Comparison of ENCODE assay signal across 9 cellular contexts in genomic region chr12:53352331-53353258, GRCh38. TPM values are rescaled to one million over a fixed set of nuclear protein-coding genes. Genes with fewer than 3 reads are reported as not detected.
DNase-seq lines count a peak whose midpoint lies in the region; ATAC-seq and TF ChIP-seq lines count a peak whose summit lies in the region.
"Had no signal": no experiment of that assay in that cellular context is flagged by ENCODE, and none has a peak within 500 bp of the region (broad histone marks: within the 10 kb centered on the region; RNA-seq: fewer than 3 reads in every experiment).

No MANE protein-coding gene starts in this region.

- no peak overlapping the region for H3K56ac ChIP-seq in H9 (ENCODE audit: insufficient read length, low read depth, low read length)

- no peak overlapping the region for H2BK20ac ChIP-seq in H9 (ENCODE audit: low read depth, low read length, poor library complexity, severe bottlenecking)

- no peak overlapping the region for H2BK5ac ChIP-seq in H9 (ENCODE audit: insufficient read length, low read length)

- H3K79me2 ChIP-seq in H9 (ENCODE audit: insufficient read depth, low read length), result no peaks in the 10 kb centered on the region

- H3K79me1 ChIP-seq in H9 (ENCODE audit: insufficient read depth, low read depth, low read length, poor library complexity, severe bottlenecking), result no peaks in the 10 kb centered on the region

- no peak overlapping the region for H2AFZ ChIP-seq in H9 (ENCODE audit: low read length)

- no peaks in the 10 kb centered on the region; the same call in none of the 2 replicates for H3K27me3 Mint-ChIP-seq in H9 (ENCODE audit: low read depth)

- DNase-seq in DMS53 treated with DMSO at 0.1 percent for 48 hours (lab: John Stamatoyannopoulos, UW; ENCODE audit: unreplicated experiment) (peak; percentile 83), H9 (peak; percentile 93), NCI-H146 (lab: John Stamatoyannopoulos, UW) (peak; percentile 83), SW480 (ENCODE audit: low spot score) (peak; percentile 85), heart left ventricle (peak; percentile 77 to 86 (median 81)), pulmonary artery endothelial cell (ENCODE audit: low read depth, low spot score) (peak; percentile 60)
- peak; percentile 61 for DNase-seq in activated naive CD8-positive, alpha-beta T cell treated with anti-CD3 and anti-CD28 coated beads, Interleukin-2, amount 50 U/mL, for 16 hours (ENCODE audit: low read depth, low spot score)

- H3K9me3 ChIP-seq in H9 (ENCODE audit: control insufficient read depth, low read depth, low read length) (no peaks in the 10 kb centered on the region), heart left ventricle (no peaks in the 10 kb centered on the region)

- peaks cover 5 to 6% of the 10 kb centered on the region in 2 experiments; a peak in 3 of 4 replicates for H3K4me1 Mint-ChIP-seq in H9

- no peak overlapping the region for H3K18ac ChIP-seq in H9 (ENCODE audit: insufficient read length, low read depth, low read length)

- H3K27me3 ChIP-seq in H9 (ENCODE audit: insufficient read depth, low read length) (no peaks in the 10 kb centered on the region), heart left ventricle (no peaks in the 10 kb centered on the region)

- H3K27ac Mint-ChIP-seq in H9, result no peak overlapping the region; a peak in 1 of 7 replicates

- no peaks in the 10 kb centered on the region for H3K23me2 ChIP-seq in H9 (ENCODE audit: insufficient read length, low read depth, low read length, poor library complexity, severe bottlenecking)

- H3K9me3 Mint-ChIP-seq in H9, result no peaks in the 10 kb centered on the region; a peak in 1 of 5 replicates

- no peak overlapping the region for H3K9ac ChIP-seq in H9 (ENCODE audit: extremely low read depth, insufficient read length, low read length)

- no peak overlapping the region for H2BK12ac ChIP-seq in H9 (ENCODE audit: insufficient read length, low read depth, low read length)

- TF ChIP-seq POLR2A in heart left ventricle (IDR thresholded peaks at IDR 0.05), result no peak

- no CpG with 5 or more reads among the region's 22 CpGs for WGBS in H9 (ENCODE audit: extremely low coverage, insufficient read length, low lambda C conversion rate)
- WGBS in heart left ventricle, 4 donors, result 60 to 61% (median 60%) methylated on average over 22 of the region's 22 CpGs

- H3K36me3 ChIP-seq in heart left ventricle, result no peaks in the 10 kb centered on the region

- ATAC-seq in heart left ventricle, result peak; percentile 92 to 97 (median 96)
- no peak for ATAC-seq in HG02970 (IDR thresholded peaks at IDR 0.05; ENCODE audit: low FRiP score, unreplicated experiment)

- H4K91ac ChIP-seq in H9 (ENCODE audit: insufficient read length, low read depth, low read length), result no peak overlapping the region

- intact Hi-C loops in heart left ventricle (cut with DNase I), result loop anchor here (1.0 to 5.0 kb wide), 9 partner anchors 28 to 156 kb away; partner anchors contain the start of genes NPFF (in 4 of the 10) and SP1 (in 1 of the 10)

- no peak overlapping the region for H3T11ph ChIP-seq in H9 (ENCODE audit: low read length)

- H3K4me1 ChIP-seq in H9 (ENCODE audit: insufficient read depth, low read length) (no peaks in the 10 kb centered on the region), heart left ventricle (peaks cover 0 to 9% (median 0%) of the 10 kb centered on the region in 12 donors)

- H3K14ac ChIP-seq in H9 (ENCODE audit: insufficient read depth, low read length), result no peak overlapping the region

- H2BK120ac ChIP-seq in H9 (ENCODE audit: low read depth, low read length, poor library complexity, severe bottlenecking), result no peak overlapping the region

- no peak overlapping the region for H3K4me2 ChIP-seq in H9 (ENCODE audit: insufficient read depth, insufficient read length, low read length)

- no peaks in the 10 kb centered on the region for H3K36me3 Mint-ChIP-seq in H9 (ENCODE audit: insufficient read depth in 1 of 3, low read depth in 3 of 3)

- H3K4me3 Mint-ChIP-seq in H9, result no peak overlapping the region

- no peak overlapping the region for H2BK15ac ChIP-seq in H9 (ENCODE audit: low read depth, low read length)

- H4K5ac ChIP-seq in H9 (ENCODE audit: insufficient read length, low read depth, low read length), result no peak overlapping the region

- H3K4ac ChIP-seq in H9 (ENCODE audit: low read depth, low read length), result no peak overlapping the region

- no peak overlapping the region for H2AK5ac ChIP-seq in H9 (ENCODE audit: insufficient read length, low read length)

- peak; percentile 93 for TF ChIP-seq CTCF in H9 (conservative IDR thresholded peaks at IDR 0.05)
- peak; percentile 82 to 93 (median 88) for TF ChIP-seq CTCF in heart left ventricle (IDR thresholded peaks at IDR 0.05)

- no peak overlapping the region for H3K23ac ChIP-seq in H9 (ENCODE audit: insufficient read length, low read depth, low read length)

- no peak overlapping the region for H3K4me3 ChIP-seq in heart left ventricle

- no peaks in the 10 kb centered on the region for H4K20me1 ChIP-seq in H9 (ENCODE audit: control insufficient read depth, insufficient read depth, insufficient read length)

- H3K27ac ChIP-seq in H9 (ENCODE audit: insufficient read length, low read depth, low read length) (no peak overlapping the region), heart left ventricle (no peak overlapping the region)
- H3K27ac ChIP-seq: epithelial cell of prostate had no signal

- H4K8ac ChIP-seq in H9 (replicated peaks; ENCODE audit: insufficient read length, low read depth, low read length), result no peak overlapping the region

RNA-seq across cellular contexts. Expression of gene SP7, which starts 16.4 kb away (rescaled TPM):
- not detected in 2 replicates for total RNA-seq in H9 (2021)
- not detected for total RNA-seq in heart left ventricle
- not detected for polyA plus RNA-seq in heart left ventricle
- total RNA-seq in pulmonary artery endothelial cell, result not detected in 2 replicates

RNA-seq across cellular contexts. Expression of gene SP1, which starts 27.4 kb away (rescaled TPM):
- total RNA-seq in H9 (2021) (76.4 and 76.8 TPM in 2 replicates), heart left ventricle (10 to 100 TPM; 22.9 to 48.8 (median 34.7) TPM), pulmonary artery endothelial cell (27.4 and 44.1 TPM in 2 replicates)
- 10 to 100 TPM in 1 of 2 donors, 1 to 10 TPM in 1; 7.9 to 13.8 TPM for polyA plus RNA-seq in heart left ventricle

RNA-seq across cellular contexts. Expression of gene AAAS, which starts 31.2 kb away (rescaled TPM):
- 83.9 and 85.8 TPM in 2 replicates for total RNA-seq in H9 (2021)
- 10 to 100 TPM; 26.7 to 44.5 (median 37.1) TPM for total RNA-seq in heart left ventricle
- polyA plus RNA-seq in heart left ventricle, result 10 to 100 TPM; 32.5 to 32.6 TPM
- total RNA-seq in pulmonary artery endothelial cell, result 36.7 and 44.2 TPM in 2 replicates

RNA-seq across cellular contexts. Expression of gene MYG1, which starts 53.1 kb away (rescaled TPM):
- total RNA-seq in H9 (2021), result 89.5 and 91.8 TPM in 2 replicates
- total RNA-seq in heart left ventricle, result 10 to 100 TPM; 32.1 to 37.0 (median 35.0) TPM
- 10 to 100 TPM; 45.5 to 58.6 TPM for polyA plus RNA-seq in heart left ventricle
- 50.5 and 54.3 TPM in 2 replicates for total RNA-seq in pulmonary artery endothelial cell

RNA-seq across cellular contexts. Expression of gene PFDN5, which starts 57.3 kb away (rescaled TPM):
- 285 and 292 TPM in 2 replicates for total RNA-seq in H9 (2021)
- 100 to 1,000 TPM; 289 to 380 (median 358) TPM for total RNA-seq in heart left ventricle
- polyA plus RNA-seq in heart left ventricle, result 100 to 1,000 TPM; 529 to 979 TPM
- 382 and 446 TPM in 2 replicates for total RNA-seq in pulmonary artery endothelial cell
